8 cellular contexts compared by ENCODE assay signal in the genomic region with DNA sequence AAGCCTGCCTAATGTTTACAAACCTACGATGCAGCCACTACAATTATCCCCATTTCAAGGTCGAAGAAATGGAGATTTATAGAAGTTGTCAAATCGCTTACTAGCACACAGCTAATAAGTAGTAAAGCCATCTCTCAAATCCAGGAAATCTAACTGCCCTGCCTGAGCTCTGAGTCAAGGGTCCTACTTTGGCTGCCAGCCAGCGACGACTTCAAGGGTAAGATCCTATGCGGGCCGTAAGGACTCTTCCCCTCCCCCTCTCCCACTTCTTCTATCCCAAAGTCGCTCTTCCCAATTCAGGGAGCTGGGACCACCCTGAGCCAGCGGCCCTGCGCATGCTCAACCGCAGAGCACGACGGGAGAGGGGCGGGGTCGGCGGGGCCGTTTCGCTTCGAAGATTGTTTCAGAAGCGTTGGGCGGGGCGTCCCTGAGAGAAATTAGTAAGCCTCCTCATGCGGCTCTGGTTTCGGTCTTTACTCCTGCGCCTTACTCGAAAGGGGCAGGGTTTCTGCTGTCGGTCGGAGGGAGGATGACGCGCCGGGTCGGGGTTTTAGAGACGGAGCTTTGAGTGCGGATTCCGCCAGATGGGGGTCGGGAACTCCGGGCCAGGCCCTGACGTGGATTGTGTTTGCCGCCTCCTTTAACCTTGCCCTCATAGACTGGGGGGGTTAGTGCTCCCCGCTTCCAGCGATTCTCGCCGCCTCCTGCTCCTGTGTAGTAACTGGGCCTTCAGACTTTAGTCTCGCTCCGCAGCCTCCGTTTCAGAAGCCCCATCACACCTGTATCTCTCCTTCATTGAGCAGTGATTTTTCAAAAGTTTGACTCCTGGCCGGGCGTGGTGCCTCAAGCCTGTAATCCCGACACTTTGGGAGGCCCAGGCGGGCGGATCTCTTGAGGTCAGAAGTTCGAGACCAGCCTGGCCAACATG. TPM values are rescaled to one million over a fixed set of nuclear protein-coding genes. Genes with fewer than 3 reads are reported as not detected.
DNase-seq lines count a peak whose midpoint lies in the region; ATAC-seq and TF ChIP-seq lines count a peak whose summit lies in the region.

TSS of gene ZMYM1 (plus strand) at position 383 of the 928 bp plus-strand sequence. CDS start 14,603 bp downstream, outside the sequence.

- peaks cover 34% of the 10 kb centered on the region for H3K4me1 Mint-ChIP-seq in activated CD8-positive, alpha-beta T cell treated with anti-CD3 and anti-CD28 coated beads, Interleukin-2, amount 10 ng/mL, durations not matched to agents 7 days and 5 days (ENCODE audit: low read depth)

- peaks cover 7% of the 10 kb centered on the region for H3K27me3 Mint-ChIP-seq in activated CD8-positive, alpha-beta T cell treated with anti-CD3 and anti-CD28 coated beads, Interleukin-2, amount 10 ng/mL, durations not matched to agents 7 days and 5 days (ENCODE audit: low read depth)

- ATAC-seq in GM19351 (IDR thresholded peaks at IDR 0.05; ENCODE audit: unreplicated experiment) (peak; percentile 91), HG03558 (IDR thresholded peaks at IDR 0.05; ENCODE audit: extremely low read depth, unreplicated experiment) (peak; percentile 71)
- peak; percentile 96 for ATAC-seq in activated CD8-positive, alpha-beta T cell treated with anti-CD3 and anti-CD28 coated beads, Interleukin-2, amount 10 ng/mL, durations not matched to agents 7 days and 5 days

- H3K27ac Mint-ChIP-seq in activated CD8-positive, alpha-beta T cell treated with anti-CD3 and anti-CD28 coated beads, Interleukin-2, amount 10 ng/mL, durations not matched to agents 7 days and 5 days: peak within 1 kb of the TSS; percentile 99

- CTCF ChIA-PET in activated CD8-positive, alpha-beta T cell treated with anti-CD3 and anti-CD28 coated beads, Interleukin-2, amount 10 ng/mL, durations not matched to agents 7 days and 5 days (lab: Charles Lee): interaction anchor here (0.9 to 1.5 kb wide), 6 partner anchors 15 to 226 kb away, joined by 3 to 4 read pairs (median 3); no protein-coding TSS in a partner anchor

- peak within 1 kb of the TSS; percentile 97 for H3K4me3 Mint-ChIP-seq in activated CD8-positive, alpha-beta T cell treated with anti-CD3 and anti-CD28 coated beads, Interleukin-2, amount 10 ng/mL, durations not matched to agents 7 days and 5 days

- peak within 1 kb of the TSS; percentile 85 for H3K27ac ChIP-seq in C4-2B

- no peak for TF ChIP-seq CTCF in C4-2B (conservative IDR thresholded peaks at IDR 0.05)

- DNase-seq in NCI-H748 (lab: John Stamatoyannopoulos, UW; ENCODE audit: unreplicated experiment) (peak; percentile 87), lung microvascular endothelial cell (ENCODE audit: low read depth in 2 of 2) (peak; percentile 81 to 90)
- DNase-seq in activated CD8-positive, alpha-beta T cell treated with anti-CD3 and anti-CD28 coated beads, Interleukin-2, amount 10 ng/mL, durations not matched to agents 7 days and 5 days: peak; percentile 90
- DNase-seq in effector CD8-positive, alpha-beta T cell (lab: John Stamatoyannopoulos, UW): peak; percentile 63
- DNase-seq in stimulated activated CD4-positive, alpha-beta T cell treated with anti-CD3 and anti-CD28 coated beads, TNF-alpha, amount 100 ng/mL, for 4 hours (ENCODE audit: low read depth in 3 of 3): peak; percentile 72 to 79 (median 75)

- H3K9me3 Mint-ChIP-seq in activated CD8-positive, alpha-beta T cell treated with anti-CD3 and anti-CD28 coated beads, Interleukin-2, amount 10 ng/mL, durations not matched to agents 7 days and 5 days (ENCODE audit: insufficient read depth): peaks cover 3% of the 10 kb centered on the region

- POLR2A ChIA-PET in activated CD8-positive, alpha-beta T cell treated with anti-CD3 and anti-CD28 coated beads, Interleukin-2, amount 10 ng/mL, durations not matched to agents 7 days and 5 days (lab: Charles Lee): interaction anchor here (0.8 to 2.0 kb wide), 8 partner anchors 20 to 477 kb away, joined by 3 to 10 read pairs (median 4); partner anchors contain the start of genes SFPQ, TMEM35B and ZMYM6

- peaks cover 24% of the 10 kb centered on the region for H3K36me3 Mint-ChIP-seq in activated CD8-positive, alpha-beta T cell treated with anti-CD3 and anti-CD28 coated beads, Interleukin-2, amount 10 ng/mL, durations not matched to agents 7 days and 5 days (ENCODE audit: low read depth)

RNA-seq across cellular contexts. Expression of gene ZMYM1, which starts in this region (rescaled TPM):
- 10 to 100 TPM; 19.6 to 21.4 TPM for total RNA-seq in activated CD8-positive, alpha-beta T cell treated with anti-CD3 and anti-CD28 coated beads, Interleukin-2, amount 10 ng/mL, durations not matched to agents 7 days and 5 days
- total RNA-seq in lung microvascular endothelial cell: 11.8 and 12.7 TPM in 2 replicates

Comparison
In these comparisons a context has a peak if more than half of its experiments do, and no peak if none do; other contexts are left out.
1. Peak in every context shown above with its lines: DNase-seq, ATAC-seq and H3K27ac ChIP-seq.